Comparison of ENCODE assay signal across 8 cellular contexts in the genomic region with DNA sequence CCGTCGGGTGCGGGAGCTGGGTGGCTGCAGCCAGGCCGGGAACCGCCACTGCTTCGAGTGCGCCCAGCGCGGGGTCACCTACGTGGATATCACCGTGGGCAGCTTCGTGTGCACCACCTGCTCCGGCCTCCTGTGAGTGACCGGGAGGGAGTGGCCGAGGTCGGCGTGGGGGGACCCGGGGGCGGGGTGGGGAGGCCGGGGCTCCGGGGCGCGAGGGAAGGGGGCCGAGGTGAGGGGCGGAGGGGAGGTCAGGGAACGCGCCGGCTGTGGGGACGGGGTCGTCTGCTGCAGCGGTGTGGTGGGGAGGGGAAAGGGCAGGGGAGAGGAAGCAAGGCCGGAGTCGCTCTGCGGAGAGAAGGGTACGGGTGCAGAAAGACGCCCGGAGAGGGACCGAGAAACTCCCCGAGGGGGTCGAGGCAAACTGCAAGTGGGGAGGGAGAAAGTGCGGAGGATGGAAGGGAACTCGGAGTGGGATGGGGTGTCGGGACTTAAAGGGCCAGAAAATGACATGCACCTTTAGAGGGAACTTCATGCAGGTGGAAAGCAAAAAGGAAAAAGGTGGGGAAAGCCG. TPM values are rescaled to one million over a fixed set of nuclear protein-coding genes. Genes with fewer than 3 reads are reported as not detected.
DNase-seq lines count a peak whose midpoint lies in the region; ATAC-seq, FAIRE-seq and TF ChIP-seq lines count a peak whose summit lies in the region.

No MANE protein-coding gene starts in this region.

- WGBS in adrenal gland, 4 donors, result 0 to 1% (median 0%) methylated on average over 16 to 44 of the region's 44 CpGs
- under 1% methylated on average over 44 of the region's 44 CpGs for WGBS in liver

- H3K4me1 ChIP-seq in adrenal gland (replicated peaks in 1 of 2) (peaks cover 41 to 51% of the 10 kb centered on the region in 2 donors), liver (ENCODE audit: control insufficient read depth in 4 of 4, insufficient read depth in 4 of 4, low read length in 3 of 4) (peaks cover 9 to 51% (median 44%) of the 10 kb centered on the region in 4 donors)

- ATAC-seq in HG02798 (IDR thresholded peaks at IDR 0.05; ENCODE audit: poor library complexity, unreplicated experiment), result no peak

- H3K36me3 ChIP-seq in adrenal gland (replicated peaks in 1 of 2), result no peaks in the 10 kb centered on the region
- H3K36me3 ChIP-seq in liver (ENCODE audit: control insufficient read depth in 4 of 4, insufficient read depth in 3 of 4, low read depth in 1 of 4, low read length in 3 of 4), result no peaks in the 10 kb centered on the region

- H3K27ac ChIP-seq in adrenal gland, result peak overlapping the region; percentile 41 to 95 (median 54)
- H3K27ac ChIP-seq in liver (ENCODE audit: low read depth in 1 of 2, low read length in 2 of 2), result peak overlapping the region; percentile 59 to 89

- H3K9ac ChIP-seq in liver (ENCODE audit: low read depth in 1 of 2, low read length in 2 of 2), result peak overlapping the region; percentile 60 to 91

- peaks cover 6% of the 10 kb centered on the region for H3K36me3 Mint-ChIP-seq in activated naive CD4-positive, alpha-beta T cell treated with anti-CD3 and anti-CD28 coated beads for 36 hours (ENCODE audit: low read depth)
- H3K36me3 Mint-ChIP-seq in type B pancreatic cell, result no peaks in the 10 kb centered on the region

- H3K4me3 Mint-ChIP-seq in activated naive CD4-positive, alpha-beta T cell treated with anti-CD3 and anti-CD28 coated beads for 36 hours, result peak overlapping the region; percentile 97
- H3K4me3 Mint-ChIP-seq in type B pancreatic cell, result peak overlapping the region; percentile 98

- H3K4me3 ChIP-seq in adrenal gland (peak overlapping the region; percentile 18 to 96 (median 59)), liver (ENCODE audit: low read depth in 1 of 3, low read length in 3 of 3) (peak overlapping the region; percentile 92 to 98 (median 96))

- no peaks in the 10 kb centered on the region for H3K27me3 Mint-ChIP-seq in activated naive CD4-positive, alpha-beta T cell treated with anti-CD3 and anti-CD28 coated beads for 36 hours (ENCODE audit: low read depth)
- no peaks in the 10 kb centered on the region for H3K27me3 Mint-ChIP-seq in type B pancreatic cell

- TF ChIP-seq POLR2A in adrenal gland (IDR thresholded peaks at IDR 0.05), result no peak

- no peak for TF ChIP-seq CTCF in adrenal gland (IDR thresholded peaks at IDR 0.05)
- TF ChIP-seq CTCF in liver (IDR thresholded peaks at IDR 0.05; ENCODE audit: low read depth, low read length, missing input control), result no peak
- TF ChIP-seq CTCF in type B pancreatic cell (conservative IDR thresholded peaks at IDR 0.05), result no peak

- H3K9me3 ChIP-seq in adrenal gland (replicated peaks in 1 of 3) (no peaks in the 10 kb centered on the region), liver (ENCODE audit: control insufficient read depth in 4 of 4, low read length in 3 of 4) (no peaks in the 10 kb centered on the region)

- no peaks in the 10 kb centered on the region for H3K27me3 ChIP-seq in adrenal gland
- H3K27me3 ChIP-seq in liver (ENCODE audit: control insufficient read depth in 4 of 4, insufficient read depth in 4 of 4, low read length in 3 of 4), result no peaks in the 10 kb centered on the region

- CTCF ChIA-PET in activated naive CD4-positive, alpha-beta T cell treated with anti-CD3 and anti-CD28 coated beads for 36 hours (lab: Charles Lee), result interaction anchor here (0.7 to 2.0 kb wide), 4 partner anchors 21 to 70 kb away, joined by 4 to 6 read pairs (median 5); no protein-coding TSS in a partner anchor

- intact Hi-C loops in activated naive CD4-positive, alpha-beta T cell treated with anti-CD3 and anti-CD28 coated beads for 36 hours (cut with micrococcal nuclease), result loop anchor here (1.0 to 2.0 kb wide), 3 partner anchors 47 to 111 kb away; a partner anchor contains a TSS
- intact Hi-C loops in adrenal gland (cut with DNase I), result loop anchor here in 1 of 2 donors (10.0 kb wide), 1 partner anchor 55 kb away; no protein-coding TSS in a partner anchor

- peaks cover 46% of the 10 kb centered on the region for H3K4me1 Mint-ChIP-seq in activated naive CD4-positive, alpha-beta T cell treated with anti-CD3 and anti-CD28 coated beads for 36 hours (ENCODE audit: low read depth)
- peaks cover 36% of the 10 kb centered on the region for H3K4me1 Mint-ChIP-seq in type B pancreatic cell (ENCODE audit: unreplicated experiment)

- no peak for FAIRE-seq in frontal cortex (lab: Jason Lieb, UNC)

- H3K27ac Mint-ChIP-seq in activated naive CD4-positive, alpha-beta T cell treated with anti-CD3 and anti-CD28 coated beads for 36 hours, result peak overlapping the region; percentile 87
- H3K27ac Mint-ChIP-seq in type B pancreatic cell, result no peak overlapping the region

- no peaks in the 10 kb centered on the region for H3K9me3 Mint-ChIP-seq in activated naive CD4-positive, alpha-beta T cell treated with anti-CD3 and anti-CD28 coated beads for 36 hours
- no peaks in the 10 kb centered on the region for H3K9me3 Mint-ChIP-seq in type B pancreatic cell

- TF ChIP-seq RAD21 in liver (IDR thresholded peaks at IDR 0.05), result no peak

- DNase-seq in activated naive CD4-positive, alpha-beta T cell treated with anti-CD3 and anti-CD28 coated beads for 36 hours, result no peak
- no peak for DNase-seq in activated naive CD4-positive, alpha-beta T cell treated with anti-CD3 and anti-CD28 coated beads, Interleukin-2, amount 50 U/mL, for 16 hours
- peak in 3 of 7 donors; percentile 23 to 52 (median 46) for DNase-seq in adrenal gland
- DNase-seq in type B pancreatic cell (ENCODE audit: extremely low spot score, unreplicated experiment), result no peak
- DNase-seq in frontal cortex (ENCODE audit: low spot score in 2 of 2), result no peak
- no peak for DNase-seq in NCI-H524 (lab: John Stamatoyannopoulos, UW)

TF ChIP-seq in liver, 16 proteins besides CTCF, POLR2A, EP300 and RAD21:
- TF ChIP-seq RXRA (IDR thresholded peaks at IDR 0.05), result no peak
- no peak for TF ChIP-seq NR2F2 (IDR thresholded peaks at IDR 0.05)

RNA-seq across cellular contexts. Expression of a gene that starts 0.5 kb away (rescaled TPM):
- 10 to 100 TPM; 23.4 to 23.9 TPM for total RNA-seq in activated naive CD4-positive, alpha-beta T cell treated with anti-CD3 and anti-CD28 coated beads for 36 hours
- total RNA-seq in adrenal gland (100 to 1,000 TPM in 6 of 8 donors, 10 to 100 TPM in 2; 42.8 to 175 (median 151) TPM), liver (10 to 100 TPM; 37.2 to 48.8 TPM), type B pancreatic cell (ENCODE audit: low replicate concordance) (16.3 and 21.0 TPM in 2 replicates), frontal cortex (2.0 TPM)
- polyA plus RNA-seq in adrenal gland (10 to 100 TPM; 14.0 to 61.5 (median 30.9) TPM), liver (10 to 100 TPM; 37.4 to 47.2 TPM)

RNA-seq across cellular contexts. Expression of a gene that starts 34.2 kb away (rescaled TPM):
- 10 to 100 TPM; 13.7 to 15.7 TPM for total RNA-seq in activated naive CD4-positive, alpha-beta T cell treated with anti-CD3 and anti-CD28 coated beads for 36 hours
- 1 to 10 TPM in 3 of 8 donors, under 1 TPM in 2, not detected in 3; 0.69 to 5.1 (median 1.5) TPM for total RNA-seq in adrenal gland
- 10 to 100 TPM in 1 of 3 donors, 1 to 10 TPM in 1, not detected in 1; 3.6 to 11.3 TPM for polyA plus RNA-seq in adrenal gland
- under 1 TPM in 1 of 2 donors, not detected in 1; 0.33 TPM for total RNA-seq in liver
- polyA plus RNA-seq in liver, result under 1 TPM; 0.56 to 0.84 TPM
- 3.1 and 5.6 TPM in 2 replicates for total RNA-seq in type B pancreatic cell (ENCODE audit: low replicate concordance)
- total RNA-seq in frontal cortex, result not detected

RNA-seq across cellular contexts. Expression of a gene that starts 46.4 kb away (rescaled TPM):
- total RNA-seq in activated naive CD4-positive, alpha-beta T cell treated with anti-CD3 and anti-CD28 coated beads for 36 hours, result 10 to 100 TPM; 78.0 to 81.2 TPM
- 100 to 1,000 TPM in 1 of 8 donors, 10 to 100 TPM in 7; 31.7 to 128 (median 59.8) TPM for total RNA-seq in adrenal gland
- 100 to 1,000 TPM in 2 of 3 donors, 10 to 100 TPM in 1; 15.0 to 235 (median 109) TPM for polyA plus RNA-seq in adrenal gland
- 10 to 100 TPM in 1 of 2 donors, 1 to 10 TPM in 1; 8.2 to 25.8 TPM for total RNA-seq in liver
- 10 to 100 TPM in 1 of 2 donors, 1 to 10 TPM in 1; 9.1 to 16.9 TPM for polyA plus RNA-seq in liver
- 64.5 and 66.7 TPM in 2 replicates for total RNA-seq in type B pancreatic cell (ENCODE audit: low replicate concordance)
- 6.1 TPM for total RNA-seq in frontal cortex

RNA-seq across cellular contexts. Expression of a gene that starts 46.6 kb away (rescaled TPM):
- 1 to 10 TPM; 1.5 to 2.6 TPM for total RNA-seq in activated naive CD4-positive, alpha-beta T cell treated with anti-CD3 and anti-CD28 coated beads for 36 hours
- 1 to 10 TPM in 3 of 8 donors, under 1 TPM in 3, not detected in 2; 0.24 to 1.4 (median 0.89) TPM for total RNA-seq in adrenal gland
- 1 to 10 TPM in 2 of 3 donors, under 1 TPM in 1; 0.16 to 2.8 (median 1.5) TPM for polyA plus RNA-seq in adrenal gland
- total RNA-seq in liver, result 1 to 10 TPM in 1 of 2 donors, under 1 TPM in 1; 0.67 to 1.3 TPM
- under 1 TPM; 0.25 to 0.32 TPM for polyA plus RNA-seq in liver
- total RNA-seq in type B pancreatic cell (ENCODE audit: low replicate concordance), result 0.76 and 0.77 TPM in 2 replicates
- total RNA-seq in frontal cortex, result 0.41 TPM

RNA-seq across cellular contexts. Expression of a gene that starts 55.8 kb away (rescaled TPM):
- under 1 TPM; 0.17 to 0.30 TPM for total RNA-seq in activated naive CD4-positive, alpha-beta T cell treated with anti-CD3 and anti-CD28 coated beads for 36 hours
- total RNA-seq in adrenal gland, result 1 to 10 TPM in 7 of 8 donors, not detected in 1; 1.4 to 3.6 (median 3.3) TPM
- polyA plus RNA-seq in adrenal gland, result 10 to 100 TPM in 1 of 3 donors, 1 to 10 TPM in 1, under 1 TPM in 1; 0.79 to 26.1 (median 2.8) TPM
- total RNA-seq in liver, result under 1 TPM; 0.08 to 0.09 TPM
- polyA plus RNA-seq in liver, result under 1 TPM in 1 of 2 donors, not detected in 1; 0.29 TPM
- 2.1 and 6.3 TPM in 2 replicates for total RNA-seq in type B pancreatic cell (ENCODE audit: low replicate concordance)
- total RNA-seq in frontal cortex, result 55.0 TPM
